13 cellular contexts compared by ENCODE assay signal in genomic region chr1:38061883-38062328, GRCh38. TPM values are rescaled to one million over a fixed set of nuclear protein-coding genes. Genes with fewer than 3 reads are reported as not detected.
DNase-seq lines count a peak whose midpoint lies in the region; ATAC-seq, FAIRE-seq and TF ChIP-seq lines count a peak whose summit lies in the region.
"Had no signal": no experiment of that assay in that cellular context is flagged by ENCODE, and none has a peak within 500 bp of the region (broad histone marks: within the 10 kb centered on the region; RNA-seq: fewer than 3 reads in every experiment).

No MANE protein-coding gene starts in this region.

- peak; percentile 47 for ATAC-seq in HG02763 (IDR thresholded peaks at IDR 0.05; ENCODE audit: unreplicated experiment)
- ATAC-seq: K562 had no signal

- H3K9ac ChIP-seq in SK-N-MC (ENCODE audit: insufficient read length) = peak overlapping the region; percentile 72

- peak; percentile 32; the same call in 1 of the 2 replicates for TF ChIP-seq POLR2A in GM12892 (IDR thresholded peaks at IDR 0.05; ENCODE audit: low read depth, low read length)

- H3K4me3 ChIP-seq in SK-N-MC = peak overlapping the region; percentile 66
- H3K4me3 ChIP-seq: esophagus squamous epithelium, K562, upper lobe of left lung had no signal

- peak; percentile 95 for FAIRE-seq in GM12892 (lab: Jason Lieb, UNC)
- FAIRE-seq: K562 had no signal

- H3K36me3 ChIP-seq in SK-N-MC (ENCODE audit: insufficient read depth, low read length) = no peaks in the 10 kb centered on the region
- H3K36me3 ChIP-seq: esophagus squamous epithelium, upper lobe of left lung had no signal

- no peaks in the 10 kb centered on the region for H3K9me3 ChIP-seq in SK-N-MC (ENCODE audit: low read depth, low read length)
- H3K9me3 ChIP-seq: esophagus squamous epithelium, upper lobe of left lung had no signal

- peak overlapping the region; percentile 100 for H3K27ac ChIP-seq in SK-N-MC
- H3K27ac ChIP-seq: esophagus squamous epithelium, upper lobe of left lung had no signal

- peak; percentile 71 for DNase-seq in GM12892 (ENCODE audit: insufficient read length)
- DNase-seq in GM19238 (ENCODE audit: insufficient read length, low spot score) = peak; percentile 59
- no peak for DNase-seq in SK-N-MC (ENCODE audit: low read depth, low spot score)
- no peak for DNase-seq in NCI-H1105 (lab: John Stamatoyannopoulos, UW)
- DNase-seq in AG08395 (ENCODE audit: low spot score) = no peak
- no peak for DNase-seq in NCI-H2171 (lab: John Stamatoyannopoulos, UW)
- DNase-seq in effector CD8-positive, alpha-beta T cell (lab: John Stamatoyannopoulos, UW) = no peak
- DNase-seq: activated effector memory CD4-positive, alpha-beta T cell treated with Interleukin-2 at 50 U/mL for 16 hours; caudate nucleus; esophagus squamous epithelium; upper lobe of left lung had no signal

RNA-seq across cellular contexts. Expression of gene POU3F1, which starts 15.3 kb away (rescaled TPM):
- 0.19 TPM for polyA plus RNA-seq in GM12892 (2012; ENCODE audit: missing spikeins)
- polyA plus RNA-seq: K562 had no signal

RNA-seq across cellular contexts. Expression of gene UTP11, which starts 49.4 kb away (rescaled TPM):
- polyA plus RNA-seq in GM12892 (2012; ENCODE audit: missing spikeins) = 44.4 TPM

RNA-seq across cellular contexts. Expression of gene FHL3, which starts 56.6 kb away (rescaled TPM):
- 9.3 TPM for polyA plus RNA-seq in GM12892 (2012; ENCODE audit: missing spikeins)

Comparison
In these comparisons a context has a peak if more than half of its experiments do, and no peak if none do; other contexts are left out.
1. DNase-seq: peak in GM12892 (single experiment) and GM19238 (single experiment); none in SK-N-MC (single experiment), NCI-H1105 (single experiment), AG08395 (single experiment), NCI-H2171 (single experiment) and effector CD8-positive, alpha-beta T cell (single experiment).